Comparison of ENCODE assay signal across 15 cellular contexts in the genomic region with DNA sequence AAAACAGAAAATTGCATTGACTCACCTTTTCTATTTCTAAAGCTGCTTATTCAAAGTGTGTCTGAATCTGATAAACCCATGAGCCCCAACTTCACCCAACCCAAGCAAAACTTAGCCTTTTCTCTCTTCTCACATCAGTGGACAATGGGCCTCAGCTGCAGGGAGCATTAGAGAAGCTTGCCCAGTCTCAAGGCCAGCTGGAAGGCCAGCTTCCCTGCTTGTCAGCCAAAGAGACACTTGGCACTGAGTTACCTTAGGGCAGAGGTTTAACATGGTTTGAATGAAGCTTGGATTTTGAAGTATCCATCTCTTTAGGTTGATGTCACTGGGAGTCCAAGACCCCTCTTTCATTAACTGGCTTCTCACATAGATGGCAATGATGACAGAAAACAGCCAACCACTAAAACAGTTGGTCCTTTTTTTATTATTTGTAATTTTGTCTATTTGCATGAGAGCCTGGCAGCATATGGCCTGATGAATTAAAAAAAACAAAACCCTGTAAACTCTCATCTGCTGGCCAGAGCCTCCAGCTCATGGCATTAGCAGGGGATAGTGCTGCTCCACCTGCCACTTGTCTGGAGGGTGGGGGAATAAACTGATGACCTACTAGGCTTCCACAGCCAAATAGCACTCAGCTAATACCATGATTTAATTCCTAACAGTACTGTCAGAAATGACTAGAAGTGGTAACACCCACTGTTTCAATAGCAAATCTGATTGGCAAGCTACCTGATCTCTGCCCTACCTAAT.
DNase-seq lines count a peak whose midpoint lies in the region; ATAC-seq, FAIRE-seq and TF ChIP-seq lines count a peak whose summit lies in the region.
"Had no signal": no experiment of that assay in that cellular context is flagged by ENCODE, and none has a peak within 500 bp of the region (broad histone marks: within the 10 kb centered on the region; RNA-seq: fewer than 3 reads in every experiment).

No MANE protein-coding gene starts in this region.

- H3K9me3 ChIP-seq in thyroid gland (no peaks in the 10 kb centered on the region), esophagus squamous epithelium (no peaks in the 10 kb centered on the region)
- H3K9me3 ChIP-seq: HAP-1, SJCRH30 had no signal

- no peaks in the 10 kb centered on the region for H3K27me3 Mint-ChIP-seq in activated CD4-positive, alpha-beta T cell treated with anti-CD3 and anti-CD28 coated beads, Interleukin-2, amount 10 ng/mL, durations not matched to agents 24 days and 14 days
- no peaks in the 10 kb centered on the region for H3K27me3 Mint-ChIP-seq in stimulated activated memory B cell treated with anti-CD40 and anti-IgM and Interleukin-4, amounts not matched to agents 10 μg/mL and 1 μg/mL and 100 μg/mL, for 72 hours
- H3K27me3 Mint-ChIP-seq: T-helper 17 cell had no signal

- no peaks in the 10 kb centered on the region for H3K36me3 ChIP-seq in thyroid gland
- no peaks in the 10 kb centered on the region for H3K36me3 ChIP-seq in esophagus squamous epithelium
- H3K36me3 ChIP-seq: HAP-1, SJCRH30 had no signal

- TF ChIP-seq POLR2A in GM12891 (IDR thresholded peaks at IDR 0.05; ENCODE audit: low read depth, low read length) (no peak), thyroid gland (IDR thresholded peaks at IDR 0.05) (no peak), esophagus squamous epithelium (IDR thresholded peaks at IDR 0.05) (no peak)

- H3K36me3 Mint-ChIP-seq in activated CD4-positive, alpha-beta T cell treated with anti-CD3 and anti-CD28 coated beads, Interleukin-2, amount 10 ng/mL, durations not matched to agents 24 days and 14 days (ENCODE audit: low read depth), result peaks cover 20% of the 10 kb centered on the region
- H3K36me3 Mint-ChIP-seq in stimulated activated memory B cell treated with anti-CD40 and anti-IgM and Interleukin-4, amounts not matched to agents 10 μg/mL and 1 μg/mL and 100 μg/mL, for 72 hours, result no peaks in the 10 kb centered on the region
- H3K36me3 Mint-ChIP-seq: CD14-positive monocyte had no signal

- H3K4me1 ChIP-seq in thyroid gland (no peaks in the 10 kb centered on the region), esophagus squamous epithelium (no peaks in the 10 kb centered on the region)

- peak; percentile 23 for FAIRE-seq in GM12891 (lab: Jason Lieb, UNC)

- H3K4me3 ChIP-seq in thyroid gland (replicated peaks in 1 of 3), result no peak overlapping the region
- H3K4me3 ChIP-seq in esophagus squamous epithelium, result no peak overlapping the region
- H3K4me3 ChIP-seq: HAP-1, K562, SJCRH30 had no signal

- intact Hi-C loops in activated CD4-positive, alpha-beta T cell treated with anti-CD3 and anti-CD28 coated beads, Interleukin-2, amount 10 ng/mL, durations not matched to agents 24 days and 14 days (cut with micrococcal nuclease), result no loop called here
- intact Hi-C loops in thyroid gland (cut with DNase I) (no loop called here), esophagus squamous epithelium (cut with DNase I) (no loop called here)

- peaks cover 26% of the 10 kb centered on the region for H3K4me1 Mint-ChIP-seq in activated CD4-positive, alpha-beta T cell treated with anti-CD3 and anti-CD28 coated beads, Interleukin-2, amount 10 ng/mL, durations not matched to agents 24 days and 14 days
- H3K4me1 Mint-ChIP-seq in stimulated activated memory B cell treated with anti-CD40 and anti-IgM and Interleukin-4, amounts not matched to agents 10 μg/mL and 1 μg/mL and 100 μg/mL, for 72 hours, result no peaks in the 10 kb centered on the region
- H3K4me1 Mint-ChIP-seq: CD14-positive monocyte had no signal

- H3K27me3 ChIP-seq in thyroid gland (no peaks in the 10 kb centered on the region), esophagus squamous epithelium (no peaks in the 10 kb centered on the region)
- H3K27me3 ChIP-seq: SJCRH30 had no signal

- H3K9me3 Mint-ChIP-seq in activated CD4-positive, alpha-beta T cell treated with anti-CD3 and anti-CD28 coated beads, Interleukin-2, amount 10 ng/mL, durations not matched to agents 24 days and 14 days, result peaks cover 30% of the 10 kb centered on the region
- no peaks in the 10 kb centered on the region for H3K9me3 Mint-ChIP-seq in stimulated activated memory B cell treated with anti-CD40 and anti-IgM and Interleukin-4, amounts not matched to agents 10 μg/mL and 1 μg/mL and 100 μg/mL, for 72 hours

- no peak for ATAC-seq in stimulated activated memory B cell treated with anti-CD40 and anti-IgM and Interleukin-4, amounts not matched to agents 10 μg/mL and 1 μg/mL and 100 μg/mL, for 72 hours
- ATAC-seq: K562, T-helper 17 cell had no signal

- peak; percentile 54 for DNase-seq in activated CD4-positive, alpha-beta T cell treated with anti-CD3 and anti-CD28 coated beads, Interleukin-2, amount 10 ng/mL, durations not matched to agents 24 days and 14 days
- DNase-seq in activated CD4-positive, alpha-beta T cell treated with anti-CD3 and anti-CD28 coated beads for 48 hours, result no peak
- DNase-seq in GM12891 (ENCODE audit: insufficient read length, low spot score), result no peak
- DNase-seq in NCI-H69 (lab: John Stamatoyannopoulos, UW), result peak; percentile 60
- DNase-seq in medulla oblongata (ENCODE audit: extremely low spot score), result peak; percentile 36
- DNase-seq in thyroid gland, result no peak
- no peak for DNase-seq in esophagus squamous epithelium (lab: John Stamatoyannopoulos, UW)
- DNase-seq: NCI-H510A, RPMI8226, SJCRH30, T-helper 17 cell had no signal

- no peak overlapping the region for H3K4me3 Mint-ChIP-seq in activated CD4-positive, alpha-beta T cell treated with anti-CD3 and anti-CD28 coated beads, Interleukin-2, amount 10 ng/mL, durations not matched to agents 24 days and 14 days
- H3K4me3 Mint-ChIP-seq in stimulated activated memory B cell treated with anti-CD40 and anti-IgM and Interleukin-4, amounts not matched to agents 10 μg/mL and 1 μg/mL and 100 μg/mL, for 72 hours, result no peak overlapping the region
- H3K4me3 Mint-ChIP-seq: CD14-positive monocyte, T-helper 17 cell had no signal

- no peak overlapping the region for H3K27ac ChIP-seq in thyroid gland
- no peak overlapping the region for H3K27ac ChIP-seq in esophagus squamous epithelium
- H3K27ac ChIP-seq: SJCRH30 had no signal

- no peak overlapping the region for H3K27ac Mint-ChIP-seq in activated CD4-positive, alpha-beta T cell treated with anti-CD3 and anti-CD28 coated beads, Interleukin-2, amount 10 ng/mL, durations not matched to agents 24 days and 14 days
- H3K27ac Mint-ChIP-seq in stimulated activated memory B cell treated with anti-CD40 and anti-IgM and Interleukin-4, amounts not matched to agents 10 μg/mL and 1 μg/mL and 100 μg/mL, for 72 hours, result no peak overlapping the region
- H3K27ac Mint-ChIP-seq: CD14-positive monocyte, T-helper 17 cell had no signal

- TF ChIP-seq CTCF in thyroid gland (IDR thresholded peaks at IDR 0.05), result no peak
- no peak for TF ChIP-seq CTCF in esophagus squamous epithelium (IDR thresholded peaks at IDR 0.05)

TF ChIP-seq in GM12891, 5 proteins besides CTCF, POLR2A, EP300 and RAD21:
- no peak for TF ChIP-seq PAX5 (IDR thresholded peaks at IDR 0.05; ENCODE audit: insufficient read depth, low read length, severe bottlenecking)
- TF ChIP-seq POLR2AphosphoS5 (IDR thresholded peaks at IDR 0.05; ENCODE audit: low read depth, low read length), result no peak
- no peak for TF ChIP-seq TAF1 (IDR thresholded peaks at IDR 0.05; ENCODE audit: low read depth, low read length)
- no peak for TF ChIP-seq SPI1 (IDR thresholded peaks at IDR 0.05; ENCODE audit: low read depth, low read length)
- no peak for TF ChIP-seq POU2F2 (IDR thresholded peaks at IDR 0.05; ENCODE audit: low read depth, low read length)

Comparison
In these comparisons a context has a peak if more than half of its experiments do, and no peak if none do; other contexts are left out.
1. DNase-seq: peak in activated CD4-positive, alpha-beta T cell treated with anti-CD3 and anti-CD28 coated beads, Interleukin-2, amount 10 ng/mL, durations not matched to agents 24 days and 14 days (single experiment), NCI-H69 (single experiment) and medulla oblongata (single experiment); none in activated CD4-positive, alpha-beta T cell treated with anti-CD3 and anti-CD28 coated beads for 48 hours (single experiment), GM12891 (single experiment), thyroid gland (0 of 2) and esophagus squamous epithelium (single experiment).